Comparison of ENCODE assay signal across 8 cellular contexts in genomic region chr7:5524580-5525270, GRCh38. TPM values are rescaled to one million over a fixed set of nuclear protein-coding genes. Genes with fewer than 3 reads are reported as not detected.
A peak's percentile ranks its signal among the peaks of the same experiment; 100 is the strongest.
DNase-seq lines count a peak whose midpoint lies in the region; ATAC-seq and TF ChIP-seq lines count a peak whose summit lies in the region.
"Not testable (repeated sequence)": the region's sequence is repeated elsewhere in the genome, so short reads cannot be mapped to it uniquely, and the experiment has no call there.

No MANE protein-coding gene starts in this region.

- H3K9me3 Mint-ChIP-seq in T-helper 1 cell treated with Interleukin-12 subunit alpha and Interleukin-12 subunit beta and Interleukin-4 antibody, amounts not matched to agents 30 μg/mL and 1 μg/mL, for 36 hours; activated T-cell treated with anti-CD3 and anti-CD28 coated beads, Interleukin-2, amount 50 U/mL, for 24 hours; neural crest cell; type B pancreatic cell: not testable (repeated sequence)

- H3K27ac Mint-ChIP-seq in T-helper 1 cell treated with Interleukin-12 subunit alpha and Interleukin-12 subunit beta and Interleukin-4 antibody, amounts not matched to agents 30 μg/mL and 1 μg/mL, for 36 hours = peak overlapping the region; percentile 99
- peak overlapping the region; percentile 97 for H3K27ac Mint-ChIP-seq in activated T-cell treated with anti-CD3 and anti-CD28 coated beads, Interleukin-2, amount 50 U/mL, for 24 hours
- H3K27ac Mint-ChIP-seq in neural crest cell (ENCODE audit: unreplicated experiment) (peak overlapping the region; percentile 20), type B pancreatic cell (peak overlapping the region; percentile 97)

- peak; percentile 54 for DNase-seq in Daoy (ENCODE audit: low read depth)
- DNase-seq in HT1080 (ENCODE audit: low read depth) = peak; percentile 69
- not testable (repeated sequence) for DNase-seq in activated T-cell treated with anti-CD3 and anti-CD28 coated beads, Interleukin-2, amount 50 U/mL, for 24 hours; neural crest cell (ENCODE audit: low read depth, low spot score); type B pancreatic cell (ENCODE audit: extremely low spot score, unreplicated experiment)
- peak; percentile 56 to 60 for DNase-seq in cardiac fibroblast (ENCODE audit: low read depth in 2 of 2)
- DNase-seq in Right ventricle myocardium inferior (ENCODE audit: missing footprints) = peak; percentile 50

- H3K27me3 Mint-ChIP-seq in T-helper 1 cell treated with Interleukin-12 subunit alpha and Interleukin-12 subunit beta and Interleukin-4 antibody, amounts not matched to agents 30 μg/mL and 1 μg/mL, for 36 hours (ENCODE audit: low read depth); activated T-cell treated with anti-CD3 and anti-CD28 coated beads, Interleukin-2, amount 50 U/mL, for 24 hours: not testable (repeated sequence)
- H3K27me3 Mint-ChIP-seq in neural crest cell (ENCODE audit: low read depth) = peaks cover 92% of the 10 kb centered on the region
- H3K27me3 Mint-ChIP-seq in type B pancreatic cell = peaks cover 55% of the 10 kb centered on the region

- H3K4me3 ChIP-seq in cardiac fibroblast (replicated peaks in 1 of 2; ENCODE audit: low read depth in 2 of 2, low read length in 2 of 2) = not testable (repeated sequence)

- not testable (repeated sequence) for ATAC-seq in Right ventricle myocardium inferior

- intact Hi-C loops in Right ventricle myocardium inferior (cut with DNase I) = not testable (repeated sequence)

- peaks cover 50% of the 10 kb centered on the region for H3K36me3 Mint-ChIP-seq in T-helper 1 cell treated with Interleukin-12 subunit alpha and Interleukin-12 subunit beta and Interleukin-4 antibody, amounts not matched to agents 30 μg/mL and 1 μg/mL, for 36 hours (ENCODE audit: low read depth)
- H3K36me3 Mint-ChIP-seq in activated T-cell treated with anti-CD3 and anti-CD28 coated beads, Interleukin-2, amount 50 U/mL, for 24 hours (ENCODE audit: low read depth) = peaks cover 62% of the 10 kb centered on the region
- H3K36me3 Mint-ChIP-seq in neural crest cell (ENCODE audit: low read depth) = peaks cover 60% of the 10 kb centered on the region
- peaks cover 51% of the 10 kb centered on the region for H3K36me3 Mint-ChIP-seq in type B pancreatic cell

- peak overlapping the region; percentile 100 for H3K4me3 Mint-ChIP-seq in T-helper 1 cell treated with Interleukin-12 subunit alpha and Interleukin-12 subunit beta and Interleukin-4 antibody, amounts not matched to agents 30 μg/mL and 1 μg/mL, for 36 hours
- H3K4me3 Mint-ChIP-seq in activated T-cell treated with anti-CD3 and anti-CD28 coated beads, Interleukin-2, amount 50 U/mL, for 24 hours = peak overlapping the region; percentile 98
- peak overlapping the region; percentile 93 for H3K4me3 Mint-ChIP-seq in neural crest cell
- H3K4me3 Mint-ChIP-seq in type B pancreatic cell = peak overlapping the region; percentile 96

- H3K4me1 Mint-ChIP-seq in T-helper 1 cell treated with Interleukin-12 subunit alpha and Interleukin-12 subunit beta and Interleukin-4 antibody, amounts not matched to agents 30 μg/mL and 1 μg/mL, for 36 hours (ENCODE audit: low read depth) = peaks cover 36% of the 10 kb centered on the region
- H3K4me1 Mint-ChIP-seq in activated T-cell treated with anti-CD3 and anti-CD28 coated beads, Interleukin-2, amount 50 U/mL, for 24 hours (ENCODE audit: low read depth) = peaks cover 26% of the 10 kb centered on the region
- H3K4me1 Mint-ChIP-seq in neural crest cell (peaks cover 60% of the 10 kb centered on the region), type B pancreatic cell (ENCODE audit: unreplicated experiment) (peaks cover 25% of the 10 kb centered on the region)

- not testable (repeated sequence) for TF ChIP-seq CTCF in cardiac fibroblast (IDR thresholded peaks at IDR 0.05; ENCODE audit: low read depth, low read length); neural crest cell (conservative IDR thresholded peaks at IDR 0.05); type B pancreatic cell (conservative IDR thresholded peaks at IDR 0.05)

RNA-seq across cellular contexts. Expression of gene ACTB, which starts 5.7 kb away (rescaled TPM):
- total RNA-seq in Daoy (2014; rRNA removed; shearing (Covaris generic)) = 4,153 and 5,023 TPM in 2 replicates
- 3,371 and 6,770 TPM in 2 replicates for total RNA-seq in HT1080 (2014; rRNA removed; shearing (Covaris generic))
- polyA plus RNA-seq in HT1080 (2015; cell fraction: cytosol; rRNA removed) = 6,796 and 8,116 TPM in 2 replicates
- 4,498 and 5,171 TPM in 2 replicates for polyA plus RNA-seq in HT1080 (2015; cell fraction: nucleus; rRNA removed)
- total RNA-seq in Right ventricle myocardium inferior = 934 TPM
- 4,381 and 4,551 TPM in 2 replicates for total RNA-seq in neural crest cell
- 3,466 and 4,253 TPM in 2 replicates for total RNA-seq in type B pancreatic cell (ENCODE audit: low replicate concordance)

RNA-seq across cellular contexts. Expression of gene FBXL18, which starts 11.1 kb away (rescaled TPM):
- total RNA-seq in Daoy (2014; rRNA removed; shearing (Covaris generic)) = 3.9 and 5.1 TPM in 2 replicates
- 12.1 and 17.6 TPM in 2 replicates for total RNA-seq in HT1080 (2014; rRNA removed; shearing (Covaris generic))
- 10.8 and 11.7 TPM in 2 replicates for polyA plus RNA-seq in HT1080 (2015; cell fraction: cytosol; rRNA removed)
- 20.9 and 23.0 TPM in 2 replicates for polyA plus RNA-seq in HT1080 (2015; cell fraction: nucleus; rRNA removed)
- total RNA-seq in Right ventricle myocardium inferior (6.5 TPM), neural crest cell (18.7 and 19.3 TPM in 2 replicates), type B pancreatic cell (ENCODE audit: low replicate concordance) (13.5 and 14.9 TPM in 2 replicates)

Comparison
In these comparisons a context has a peak if more than half of its experiments do, and no peak if none do; other contexts are left out.
1. H3K27ac Mint-ChIP-seq: peak in every context shown above with its lines; median percentile 99 in T-helper 1 cell treated with Interleukin-12 subunit alpha and Interleukin-12 subunit beta and Interleukin-4 antibody, amounts not matched to agents 30 μg/mL and 1 μg/mL, for 36 hours; 97 in activated T-cell treated with anti-CD3 and anti-CD28 coated beads, Interleukin-2, amount 50 U/mL, for 24 hours; 97 in type B pancreatic cell; 20 in neural crest cell.